In the genomic region with DNA sequence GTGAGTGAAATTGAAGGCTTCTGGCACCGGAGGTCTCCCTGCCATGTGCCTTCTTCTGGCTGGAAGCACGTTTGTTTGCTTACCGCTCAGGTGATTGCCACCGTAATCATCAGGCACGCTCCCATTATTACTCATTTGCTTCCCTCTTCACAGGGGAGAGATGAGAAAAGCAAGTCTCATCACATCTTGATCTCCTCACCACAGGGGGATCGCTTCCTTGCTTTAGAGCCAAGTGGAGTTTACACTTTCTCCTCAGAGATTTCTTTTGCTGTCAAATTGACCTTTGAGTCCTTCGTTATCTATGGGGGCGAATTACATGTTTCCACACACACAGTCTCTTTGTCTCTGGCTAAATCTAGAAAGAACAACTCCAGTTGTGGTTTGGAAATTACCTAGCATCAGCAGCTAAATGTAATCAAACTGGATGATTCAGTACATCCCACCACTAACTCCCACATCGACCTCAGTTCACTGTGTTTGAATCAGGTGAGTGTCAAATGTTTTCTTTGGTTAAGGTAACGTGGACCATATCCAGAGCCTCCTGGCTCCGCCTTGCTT, we compare ENCODE assay signal across 14 cellular contexts.
A peak's percentile ranks its signal among the peaks of the same experiment; 100 is the strongest.
DNase-seq lines count a peak whose midpoint lies in the region; ATAC-seq, FAIRE-seq and TF ChIP-seq lines count a peak whose summit lies in the region.
"Had no signal": no experiment of that assay in that cellular context is flagged by ENCODE, and none has a peak within 500 bp of the region (broad histone marks: within the 10 kb centered on the region; RNA-seq: fewer than 3 reads in every experiment).

No MANE protein-coding gene starts in this region.

- H3K4me3 Mint-ChIP-seq in Calu3 (ENCODE audit: low read depth, unreplicated experiment) = peak overlapping the region; percentile 50
- H3K4me3 Mint-ChIP-seq: activated naive CD4-positive, alpha-beta T cell treated with anti-CD3 and anti-CD28 coated beads for 36 hours; naive thymus-derived CD8-positive, alpha-beta T cell had no signal

- CTCF ChIA-PET in Calu3 (lab: Charles Lee) = interaction anchor here (0.6 to 1.2 kb wide), 3 partner anchors 307 to 1148 kb away, joined by 3 to 9 read pairs (median 5); no protein-coding TSS in a partner anchor

- intact Hi-C loops in Calu3 (cut with micrococcal nuclease; ENCODE audit: unreplicated experiment) = loop anchor here (10.0 kb wide), 1 partner anchor 1227 kb away; no protein-coding TSS in a partner anchor
- intact Hi-C loops in heart right ventricle (cut with DNase I) = loop anchor here in 3 of 10 donors (2.0 to 10.0 kb wide), 3 partner anchors 101 to 330 kb away; no protein-coding TSS in a partner anchor

- no peak for TF ChIP-seq POLR2A in H54 (IDR thresholded peaks at IDR 0.05; ENCODE audit: low read depth, low read length)

- peaks cover 10% of the 10 kb centered on the region for H3K4me1 Mint-ChIP-seq in Calu3 (ENCODE audit: low read depth, unreplicated experiment)
- H3K4me1 Mint-ChIP-seq: naive thymus-derived CD8-positive, alpha-beta T cell had no signal

- DNase-seq in Calu3 = peak; percentile 43
- DNase-seq in HuH-7 (ENCODE audit: low spot score) = peak; percentile 2
- peak; percentile 1 for DNase-seq in epithelial cell of prostate (ENCODE audit: low read depth, low spot score)
- DNase-seq in H54 (ENCODE audit: insufficient read length, low spot score) = no peak
- DNase-seq in heart right ventricle = no peak
- DNase-seq in EL = no peak
- DNase-seq: activated naive CD4-positive, alpha-beta T cell treated with anti-CD3 and anti-CD28 coated beads for 36 hours; BE2C; effector CD4-positive, alpha-beta T cell; naive thymus-derived CD8-positive, alpha-beta T cell; NCI-H187 treated with DMSO at 0.1 percent for 48 hours; Right ventricle myocardium superior had no signal

- H3K4me3 ChIP-seq in heart right ventricle = no peak overlapping the region

- H3K4me1 ChIP-seq in heart right ventricle = no peaks in the 10 kb centered on the region
- H3K4me1 ChIP-seq: BE2C had no signal

- H3K27me3 Mint-ChIP-seq in Calu3 (ENCODE audit: unreplicated experiment) = no peaks in the 10 kb centered on the region

- WGBS in heart right ventricle, 2 donors = 79 to 83% methylated on average over 11 of the region's 11 CpGs

- H3K36me3 Mint-ChIP-seq in Calu3 (ENCODE audit: insufficient read depth, unreplicated experiment) = no peaks in the 10 kb centered on the region
- H3K36me3 Mint-ChIP-seq: naive thymus-derived CD8-positive, alpha-beta T cell had no signal

- no TSS peak for BruUV-seq in Calu3 (replicated peaks; lab: Mats Ljungman, UMichigan)

- ATAC-seq in GM19324 (IDR thresholded peaks at IDR 0.05; ENCODE audit: low FRiP score, unreplicated experiment) (peak; percentile 45), heart right ventricle (no peak), GM21576 (IDR thresholded peaks at IDR 0.05; ENCODE audit: unreplicated experiment) (no peak)
- ATAC-seq: naive thymus-derived CD8-positive, alpha-beta T cell had no signal

- no peak for TF ChIP-seq CTCF in Calu3 (IDR thresholded peaks at IDR 0.05; ENCODE audit: unreplicated experiment)
- TF ChIP-seq CTCF in heart right ventricle (IDR thresholded peaks at IDR 0.05) = no peak

- H3K27ac ChIP-seq in epithelial cell of prostate (no peak overlapping the region), heart right ventricle (no peak overlapping the region)

- no peaks in the 10 kb centered on the region for H3K9me3 ChIP-seq in heart right ventricle
- H3K9me3 ChIP-seq: BE2C had no signal

- peak overlapping the region; percentile 26 for H3K27ac Mint-ChIP-seq in Calu3 (ENCODE audit: unreplicated experiment)
- H3K27ac Mint-ChIP-seq: activated naive CD4-positive, alpha-beta T cell treated with anti-CD3 and anti-CD28 coated beads for 36 hours; naive thymus-derived CD8-positive, alpha-beta T cell had no signal

- no peaks in the 10 kb centered on the region for H3K36me3 ChIP-seq in heart right ventricle
- H3K36me3 ChIP-seq: BE2C had no signal

- H3K9me3 Mint-ChIP-seq in Calu3 (ENCODE audit: low read depth, unreplicated experiment) = no peaks in the 10 kb centered on the region
- H3K9me3 Mint-ChIP-seq: activated naive CD4-positive, alpha-beta T cell treated with anti-CD3 and anti-CD28 coated beads for 36 hours had no signal

- peaks cover 0 to 2% (median 0%) of the 10 kb centered on the region in 7 donors for H3K27me3 ChIP-seq in heart right ventricle
- H3K27me3 ChIP-seq: BE2C had no signal

- FAIRE-seq in H54 (lab: Jason Lieb, UNC) = no peak

Comparison
In these comparisons a context has a peak if more than half of its experiments do, and no peak if none do; other contexts are left out.
1. DNase-seq: peak in Calu3 (single experiment), HuH-7 (single experiment) and epithelial cell of prostate (single experiment); none in H54 (single experiment), heart right ventricle (0 of 2) and EL (single experiment).